In genomic region chr3:46321461-46322104, GRCh38 we compare ENCODE assay signal across 21 cellular contexts. TPM values are rescaled to one million over a fixed set of nuclear protein-coding genes. Genes with fewer than 3 reads are reported as not detected.
DNase-seq lines count a peak whose midpoint lies in the region; ATAC-seq and TF ChIP-seq lines count a peak whose summit lies in the region.
"Had no signal": no experiment of that assay in that cellular context is flagged by ENCODE, and none has a peak within 500 bp of the region (broad histone marks: within the 10 kb centered on the region; RNA-seq: fewer than 3 reads in every experiment).

No MANE protein-coding gene starts in this region.

- peak; percentile 33 for DNase-seq in RPMI8226
- DNase-seq in spleen = no peak
- DNase-seq in naive thymus-derived CD4-positive, alpha-beta T cell = no peak
- no peak for DNase-seq in esophagus muscularis mucosa (ENCODE audit: extremely low spot score)
- no peak for DNase-seq in NCI-H82 (lab: John Stamatoyannopoulos, UW)
- DNase-seq: activated CD4-positive, alpha-beta T cell treated with anti-CD3 and anti-CD28 coated beads for 1 hour; activated naive CD4-positive, alpha-beta T cell; C1 segment of cervical spinal cord; DMS79; foreskin melanocyte; left ventricle myocardium inferior; NCI-H1105 treated with DMSO at 0.1 percent for 48 hours; NCI-H2171; posterior cingulate gyrus; Right ventricle myocardium superior; T-helper 2 cell had no signal

- H3K27me3 ChIP-seq in spleen (replicated peaks in 1 of 7) (no peaks in the 10 kb centered on the region), esophagus muscularis mucosa (peaks cover 0 to 5% (median 0%) of the 10 kb centered on the region in 4 donors)
- H3K27me3 ChIP-seq in naive thymus-derived CD4-positive, alpha-beta T cell (ENCODE audit: control insufficient read depth in 2 of 2, insufficient read depth in 2 of 2, low read length in 2 of 2) = no peaks in the 10 kb centered on the region

- no peak for TF ChIP-seq EP300 in esophagus muscularis mucosa (IDR thresholded peaks at IDR 0.05)

- H3K36me3 ChIP-seq in spleen (no peaks in the 10 kb centered on the region), esophagus muscularis mucosa (no peaks in the 10 kb centered on the region)
- no peaks in the 10 kb centered on the region for H3K36me3 ChIP-seq in naive thymus-derived CD4-positive, alpha-beta T cell (ENCODE audit: control insufficient read depth in 2 of 3, insufficient read depth in 3 of 3, low read length in 3 of 3)
- H3K36me3 ChIP-seq: left ventricle myocardium inferior had no signal

- peaks cover 15 to 37% (median 34%) of the 10 kb centered on the region in 3 donors for H3K4me1 Mint-ChIP-seq in IgD-negative memory B cell
- H3K4me1 Mint-ChIP-seq in naive thymus-derived CD4-positive, alpha-beta T cell = peaks cover 0 to 5% (median 0%) of the 10 kb centered on the region in 7 donors

- H3K27ac ChIP-seq in spleen (peak overlapping the region in 6 of 8 donors; percentile 6 to 71 (median 66)), esophagus muscularis mucosa (replicated peaks in 1 of 4) (no peak overlapping the region)
- H3K27ac ChIP-seq in naive thymus-derived CD4-positive, alpha-beta T cell (ENCODE audit: low read depth, low read length) = no peak overlapping the region
- H3K27ac ChIP-seq: left ventricle myocardium inferior had no signal

- H3K4me3 Mint-ChIP-seq in IgD-negative memory B cell = peak overlapping the region in 2 of 4 donors; percentile 75 to 79
- no peak overlapping the region for H3K4me3 Mint-ChIP-seq in naive thymus-derived CD4-positive, alpha-beta T cell
- H3K4me3 Mint-ChIP-seq: type B pancreatic cell had no signal

- H3K9me3 Mint-ChIP-seq in IgD-negative memory B cell = peaks cover 0 to 3% (median 2%) of the 10 kb centered on the region in 3 donors
- peaks cover 0 to 30% (median 4%) of the 10 kb centered on the region in 11 donors for H3K9me3 Mint-ChIP-seq in naive thymus-derived CD4-positive, alpha-beta T cell
- H3K9me3 Mint-ChIP-seq: type B pancreatic cell had no signal

- no peak for TF ChIP-seq CTCF in spleen (IDR thresholded peaks at IDR 0.05 in 8 of 11, conservative IDR thresholded peaks at IDR 0.05 in 3 of 11)
- no peak for TF ChIP-seq CTCF in esophagus muscularis mucosa (IDR thresholded peaks at IDR 0.05)

- peak overlapping the region in 2 of 3 donors; percentile 1 to 61 for H3K27ac Mint-ChIP-seq in IgD-negative memory B cell
- no peak overlapping the region for H3K27ac Mint-ChIP-seq in naive thymus-derived CD4-positive, alpha-beta T cell
- H3K27ac Mint-ChIP-seq: type B pancreatic cell had no signal

- ATAC-seq in GM18498 (IDR thresholded peaks at IDR 0.05; ENCODE audit: unreplicated experiment) = peak; percentile 59
- ATAC-seq in naive thymus-derived CD4-positive, alpha-beta T cell = no peak

- peaks cover 0 to 4% (median under 1%) of the 10 kb centered on the region in 8 donors for H3K9me3 ChIP-seq in spleen
- H3K9me3 ChIP-seq in naive thymus-derived CD4-positive, alpha-beta T cell (ENCODE audit: control insufficient read depth in 2 of 3, low read length in 3 of 3) = no peaks in the 10 kb centered on the region
- H3K9me3 ChIP-seq in esophagus muscularis mucosa = no peaks in the 10 kb centered on the region
- H3K9me3 ChIP-seq: left ventricle myocardium inferior had no signal

- H3K36me3 Mint-ChIP-seq in IgD-negative memory B cell = peaks cover 2% of the 10 kb centered on the region
- peaks cover 0 to 25% (median 4%) of the 10 kb centered on the region in 5 donors for H3K36me3 Mint-ChIP-seq in naive thymus-derived CD4-positive, alpha-beta T cell
- H3K36me3 Mint-ChIP-seq: type B pancreatic cell had no signal

- CTCF ChIA-PET in naive thymus-derived CD4-positive, alpha-beta T cell (lab: Charles Lee) = no interaction called here

- intact Hi-C loops in spleen (cut with DNase I; ENCODE audit: low total_unique reads) = no loop called here
- intact Hi-C loops in naive thymus-derived CD4-positive, alpha-beta T cell (cut with micrococcal nuclease) = no loop called here
- intact Hi-C loops in esophagus muscularis mucosa (cut with DNase I) = no loop called here

- 38 to 84% (median 55%) methylated on average over 1 of the region's 1 CpG for WGBS in spleen, 5 donors
- 57% methylated on average over 1 of the region's 1 CpG for WGBS in esophagus muscularis mucosa

- TF ChIP-seq POLR2A in spleen (IDR thresholded peaks at IDR 0.05) (no peak), esophagus muscularis mucosa (IDR thresholded peaks at IDR 0.05; ENCODE audit: low read depth) (no peak)

- H3K27me3 Mint-ChIP-seq in IgD-negative memory B cell = no peaks in the 10 kb centered on the region
- H3K27me3 Mint-ChIP-seq in naive thymus-derived CD4-positive, alpha-beta T cell = peaks cover 0 to 51% (median 5%) of the 10 kb centered on the region in 5 donors

- H3K4me1 ChIP-seq in spleen (peaks cover 5 to 31% (median 17%) of the 10 kb centered on the region in 6 donors), esophagus muscularis mucosa (no peaks in the 10 kb centered on the region)
- H3K4me1 ChIP-seq in naive thymus-derived CD4-positive, alpha-beta T cell (ENCODE audit: control insufficient read depth in 2 of 2, insufficient read depth in 2 of 2, low read length in 2 of 2) = peaks cover 0 to 7% of the 10 kb centered on the region in 2 donors
- H3K4me1 ChIP-seq: left ventricle myocardium inferior had no signal

- H3K4me3 ChIP-seq in spleen (no peak overlapping the region), esophagus muscularis mucosa (no peak overlapping the region)
- no peak overlapping the region for H3K4me3 ChIP-seq in naive thymus-derived CD4-positive, alpha-beta T cell (ENCODE audit: low read length)
- H3K4me3 ChIP-seq: left ventricle myocardium inferior, smooth muscle cell had no signal

- POLR2A ChIA-PET in naive thymus-derived CD4-positive, alpha-beta T cell (lab: Charles Lee) = no interaction called here

RNA-seq across cellular contexts. Expression of gene CCR2, which starts 32.3 kb away (rescaled TPM):
- polyA plus RNA-seq in IgD-negative memory B cell (10.9 TPM), spleen (1 to 10 TPM; 2.0 to 5.8 (median 5.0) TPM)
- total RNA-seq in spleen (10 to 100 TPM; 14.3 to 54.4 (median 26.7) TPM), esophagus muscularis mucosa (1 to 10 TPM in 3 of 4 donors, under 1 TPM in 1; 0.46 to 6.0 (median 2.3) TPM)
- total RNA-seq in naive thymus-derived CD4-positive, alpha-beta T cell = 10 to 100 TPM in 2 of 5 experiments, 1 to 10 TPM in 1, under 1 TPM in 2; 0.41 to 34.9 (median 2.0) TPM
- polyA plus RNA-seq in naive thymus-derived CD4-positive, alpha-beta T cell = under 1 TPM in 1 of 2 donors, not detected in 1; 0.13 TPM
- total RNA-seq: myocyte, smooth muscle cell had no signal
- polyA plus RNA-seq: smooth muscle cell had no signal

RNA-seq across cellular contexts. Expression of gene CCR5, which starts 49.2 kb away (rescaled TPM):
- polyA plus RNA-seq in IgD-negative memory B cell (not detected), spleen (1 to 10 TPM; 2.0 to 5.8 (median 2.4) TPM)
- total RNA-seq in spleen (10 to 100 TPM in 3 of 7 donors, 1 to 10 TPM in 4; 5.0 to 15.5 (median 9.5) TPM), esophagus muscularis mucosa (1 to 10 TPM in 1 of 4 donors, under 1 TPM in 3; 0.39 to 3.0 (median 0.44) TPM)
- 10 to 100 TPM in 1 of 5 experiments, 1 to 10 TPM in 1, under 1 TPM in 3; 0.66 to 22.5 (median 0.95) TPM for total RNA-seq in naive thymus-derived CD4-positive, alpha-beta T cell
- polyA plus RNA-seq in naive thymus-derived CD4-positive, alpha-beta T cell = not detected
- total RNA-seq: myocyte, smooth muscle cell had no signal
- polyA plus RNA-seq: smooth muscle cell had no signal

Comparison
In these comparisons a context has a peak if more than half of its experiments do, and no peak if none do; other contexts are left out.
1. H3K27ac Mint-ChIP-seq: peak in IgD-negative memory B cell (2 of 3); none in naive thymus-derived CD4-positive, alpha-beta T cell (0 of 9).
2. H3K27ac ChIP-seq: peak in spleen (6 of 8); none in naive thymus-derived CD4-positive, alpha-beta T cell (single experiment) and esophagus muscularis mucosa (0 of 4).